Comparison of ENCODE assay signal across 1 cellular context in genomic region chr12:6958609-6959375, GRCh38.
TF ChIP-seq lines count a peak whose summit lies in the region.

No MANE protein-coding gene starts in this region.

TF ChIP-seq in GM23338, 12 proteins besides CTCF, POLR2A, EP300 and RAD21 (continued from another document):
- TF ChIP-seq REST (IDR thresholded peaks at IDR 0.05; ENCODE audit: unreplicated experiment) = no peak
- no peak for TF ChIP-seq ZNF462 (CRISPR knock-in tag; IDR thresholded peaks at IDR 0.05)
- TF ChIP-seq STAT1 (IDR thresholded peaks at IDR 0.05; ENCODE audit: unreplicated experiment) = no peak
- no peak for TF ChIP-seq EZH2 (IDR thresholded peaks at IDR 0.05; ENCODE audit: low read depth, unreplicated experiment)
- no peak for TF ChIP-seq CREB1 (CRISPR knock-in tag; IDR thresholded peaks at IDR 0.05; ENCODE audit: low read depth)
- no peak for TF ChIP-seq POLR2AphosphoS5 (IDR thresholded peaks at IDR 0.05; ENCODE audit: low read depth)
- no peak for TF ChIP-seq ZNF331 (CRISPR knock-in tag; IDR thresholded peaks at IDR 0.05; ENCODE audit: low read depth)
- TF ChIP-seq EZH2phosphoT487 (IDR thresholded peaks at IDR 0.05; ENCODE audit: unreplicated experiment) = no peak
